In the genomic region with DNA sequence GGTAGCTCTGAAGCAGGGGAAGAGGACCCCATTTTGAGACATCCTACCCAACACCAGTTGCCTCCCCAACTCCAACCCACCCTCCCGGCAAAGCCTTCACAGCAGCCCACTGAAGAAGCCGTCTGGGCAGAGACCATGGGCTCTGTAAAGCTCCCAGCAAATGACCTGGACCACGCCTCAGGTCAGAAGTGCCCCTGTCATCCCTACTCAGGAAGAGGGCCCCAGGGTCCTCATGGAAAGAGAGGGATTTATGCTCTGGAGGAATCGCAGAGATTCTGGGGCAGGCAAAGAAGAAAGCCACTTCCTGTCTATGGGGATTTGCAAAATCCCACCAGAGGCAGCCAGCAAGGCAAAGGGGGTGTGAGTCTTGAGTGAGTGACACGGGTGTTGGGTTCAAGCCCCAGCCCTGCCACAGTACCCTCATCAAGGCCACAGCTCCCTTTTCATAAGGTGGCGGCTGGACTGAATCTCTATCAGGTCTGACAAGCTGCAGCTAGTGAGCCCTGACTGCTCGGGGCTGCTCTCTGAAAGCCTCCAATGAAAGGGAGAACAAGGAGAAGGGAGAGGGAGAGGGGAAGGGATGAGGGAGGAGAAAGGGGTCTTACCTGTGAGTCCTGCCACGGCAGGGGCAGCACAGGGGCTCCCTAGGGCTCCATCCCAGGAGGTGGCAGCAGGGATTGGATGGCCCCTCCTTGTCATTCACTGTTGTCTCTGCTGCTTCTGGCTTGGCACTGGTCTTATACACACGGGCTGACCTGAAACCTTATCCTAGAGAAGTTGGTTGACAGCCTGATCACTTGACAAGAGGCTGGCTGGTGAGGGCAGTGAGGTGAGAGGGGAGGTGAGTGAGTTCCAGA, we compare ENCODE assay signal across 1 cellular context.
TF ChIP-seq lines count a peak whose summit lies in the region.

Gene UCP3, minus strand, starts transcription at position 713 of the 857 bp plus-strand sequence. CDS start 2,043 bp downstream, outside the sequence.

TF ChIP-seq in IMR-90, 13 proteins besides CTCF, POLR2A, EP300 and RAD21:
- TF ChIP-seq FOS (IDR thresholded peaks at IDR 0.05; ENCODE audit: low read depth, low read length) (no peak), SMC3 (IDR thresholded peaks at IDR 0.05; ENCODE audit: low read depth, low read length) (no peak), RFX5 (IDR thresholded peaks at IDR 0.05; ENCODE audit: low read depth, low read length) (no peak), RCOR1 (IDR thresholded peaks at IDR 0.05; ENCODE audit: insufficient replicate concordance, low read length) (no peak), CEBPB (IDR thresholded peaks at IDR 0.05; ENCODE audit: low read depth, low read length) (no peak)
